In the genomic region with DNA sequence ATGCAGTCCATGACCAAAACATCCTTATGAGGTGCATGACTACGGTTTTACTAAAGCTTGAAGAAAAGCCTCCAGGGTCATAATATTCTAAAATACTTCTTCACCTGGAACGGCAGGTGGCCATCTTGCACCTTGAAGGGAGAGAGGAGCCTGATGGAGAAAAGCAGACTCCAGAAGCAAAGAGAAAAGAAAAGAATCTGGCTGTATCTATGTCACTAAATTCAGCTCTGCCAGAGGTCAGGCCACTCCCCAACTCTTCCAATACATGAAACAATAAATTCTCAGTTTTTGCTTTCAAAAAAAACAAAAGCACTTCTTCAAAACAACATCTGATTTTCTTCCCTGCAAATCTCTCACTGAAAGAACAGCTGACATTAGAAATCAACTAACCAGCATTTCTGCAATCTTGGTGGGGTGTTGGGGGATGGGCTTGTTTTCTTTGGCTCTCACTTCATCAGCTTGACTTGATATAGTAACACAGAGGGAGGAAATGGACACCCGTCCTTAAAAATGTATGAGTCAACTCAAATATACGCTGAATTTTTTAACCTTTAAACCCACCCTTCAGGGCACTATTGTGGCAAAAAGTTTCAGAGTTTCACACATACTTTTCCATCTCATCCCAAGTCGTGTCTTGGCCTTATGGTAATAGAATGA, we compare ENCODE assay signal across 10 cellular contexts. TPM values are rescaled to one million over a fixed set of nuclear protein-coding genes. Genes with fewer than 3 reads are reported as not detected.
DNase-seq lines count a peak whose midpoint lies in the region; ATAC-seq and TF ChIP-seq lines count a peak whose summit lies in the region.
"Had no signal": no experiment of that assay in that cellular context is flagged by ENCODE, and none has a peak within 500 bp of the region (broad histone marks: within the 10 kb centered on the region; RNA-seq: fewer than 3 reads in every experiment).

No MANE protein-coding gene starts in this region.

- H3K9me3 ChIP-seq in Caco-2: peaks cover 4% of the 10 kb centered on the region; the same call in 1 of the 2 replicates
- H3K9me3 ChIP-seq: adrenal gland had no signal

- intact Hi-C loops in Caco-2 (cut with micrococcal nuclease; ENCODE audit: unreplicated experiment): no loop called here

- no peaks in the 10 kb centered on the region for H3K9me3 Mint-ChIP-seq in Caco-2 (ENCODE audit: unreplicated experiment)
- no peaks in the 10 kb centered on the region for H3K9me3 Mint-ChIP-seq in effector memory CD8-positive, alpha-beta T cell
- no peaks in the 10 kb centered on the region for H3K9me3 Mint-ChIP-seq in natural killer cell treated with Interleukin-12 subunit alpha and Interleukin-12 subunit beta and Interleukin-15 and Interleukin-18, amount 100 ng/mL, for 72 hours

- ATAC-seq in effector memory CD8-positive, alpha-beta T cell (replicated peaks): no peak
- no peak for ATAC-seq in natural killer cell treated with Interleukin-12 subunit alpha and Interleukin-12 subunit beta and Interleukin-15 and Interleukin-18, amount 100 ng/mL, for 72 hours
- no peak for ATAC-seq in GM21381 (IDR thresholded peaks at IDR 0.05; ENCODE audit: unreplicated experiment)
- ATAC-seq in HG03442 (IDR thresholded peaks at IDR 0.05; ENCODE audit: unreplicated experiment): no peak

- CTCF ChIA-PET in Caco-2 (lab: Charles Lee): no interaction called here

- H3K4me1 Mint-ChIP-seq in Caco-2 (ENCODE audit: low read depth, unreplicated experiment): peaks cover 14% of the 10 kb centered on the region
- H3K4me1 Mint-ChIP-seq in effector memory CD8-positive, alpha-beta T cell (ENCODE audit: low read depth in 2 of 2): peaks cover 10 to 27% of the 10 kb centered on the region in 2 donors
- peaks cover 20 to 21% of the 10 kb centered on the region in 2 donors for H3K4me1 Mint-ChIP-seq in natural killer cell treated with Interleukin-12 subunit alpha and Interleukin-12 subunit beta and Interleukin-15 and Interleukin-18, amount 100 ng/mL, for 72 hours (ENCODE audit: low read depth in 2 of 2)

- BruUV-seq in Caco-2 (replicated peaks; lab: Mats Ljungman, UMichigan): no TSS peak

- no peaks in the 10 kb centered on the region for H3K27me3 Mint-ChIP-seq in Caco-2 (ENCODE audit: insufficient read depth, unreplicated experiment)
- no peaks in the 10 kb centered on the region for H3K27me3 Mint-ChIP-seq in effector memory CD8-positive, alpha-beta T cell
- H3K27me3 Mint-ChIP-seq in natural killer cell treated with Interleukin-12 subunit alpha and Interleukin-12 subunit beta and Interleukin-15 and Interleukin-18, amount 100 ng/mL, for 72 hours: no peaks in the 10 kb centered on the region

- peak overlapping the region; percentile 18 for H3K4me3 Mint-ChIP-seq in Caco-2 (ENCODE audit: unreplicated experiment)
- peak overlapping the region in 1 of 2 donors; percentile 45 for H3K4me3 Mint-ChIP-seq in effector memory CD8-positive, alpha-beta T cell
- H3K4me3 Mint-ChIP-seq in natural killer cell treated with Interleukin-12 subunit alpha and Interleukin-12 subunit beta and Interleukin-15 and Interleukin-18, amount 100 ng/mL, for 72 hours: peak overlapping the region; percentile 34

- no peak overlapping the region for H3K4me3 ChIP-seq in Caco-2 (ENCODE audit: low read depth, low read length)
- H3K4me3 ChIP-seq: adrenal gland had no signal

- no peak overlapping the region for H3K27ac Mint-ChIP-seq in Caco-2 (ENCODE audit: unreplicated experiment)
- H3K27ac Mint-ChIP-seq in effector memory CD8-positive, alpha-beta T cell: peak overlapping the region; percentile 11 to 72
- H3K27ac Mint-ChIP-seq in natural killer cell treated with Interleukin-12 subunit alpha and Interleukin-12 subunit beta and Interleukin-15 and Interleukin-18, amount 100 ng/mL, for 72 hours: peak overlapping the region in 1 of 2 donors; percentile 51

- POLR2A ChIA-PET in Caco-2 (lab: Charles Lee): interaction anchor here (1.1 kb wide), 1 partner anchor 22 kb away, joined by 3 read pairs; a partner anchor contains a TSS

- no peaks in the 10 kb centered on the region for H3K27me3 ChIP-seq in Caco-2 (replicated peaks; ENCODE audit: control insufficient read depth, insufficient read depth, low read length)
- H3K27me3 ChIP-seq: adrenal gland had no signal

- H3K4me1 ChIP-seq in Caco-2: peaks cover 20% of the 10 kb centered on the region

- no peaks in the 10 kb centered on the region for H3K36me3 ChIP-seq in Caco-2 (ENCODE audit: control insufficient read depth, insufficient read depth, low read length)
- H3K36me3 ChIP-seq: adrenal gland had no signal

- DNase-seq in Caco-2: peak in 1 of 2 experiments; percentile 8
- DNase-seq in NCI-H2196 (lab: John Stamatoyannopoulos, UW; ENCODE audit: unreplicated experiment): peak; percentile 17
- no peak for DNase-seq in effector memory CD8-positive, alpha-beta T cell
- no peak for DNase-seq in natural killer cell treated with Interleukin-12 subunit alpha and Interleukin-12 subunit beta and Interleukin-15 and Interleukin-18, amount 100 ng/mL, for 72 hours (ENCODE audit: low spot score)
- DNase-seq in activated CD4-positive, CD25-positive, alpha-beta regulatory T cell treated with anti-CD3 and anti-CD28 coated beads, Interleukin-2, amount 50 U/mL, for 72 hours: no peak
- no peak for DNase-seq in RPMI8226
- DNase-seq: islet precursor cell had no signal

- H3K36me3 Mint-ChIP-seq in Caco-2 (ENCODE audit: insufficient read depth, unreplicated experiment): peaks cover 14% of the 10 kb centered on the region
- peaks cover 5% of the 10 kb centered on the region for H3K36me3 Mint-ChIP-seq in effector memory CD8-positive, alpha-beta T cell (ENCODE audit: insufficient read depth)
- H3K36me3 Mint-ChIP-seq in natural killer cell treated with Interleukin-12 subunit alpha and Interleukin-12 subunit beta and Interleukin-15 and Interleukin-18, amount 100 ng/mL, for 72 hours: peaks cover 6% of the 10 kb centered on the region

- TF ChIP-seq CTCF in Caco-2 (IDR thresholded peaks at IDR 0.05; ENCODE audit: insufficient read depth in 1 of 2, low read depth in 1 of 2, low read length in 1 of 2, severe bottlenecking in 1 of 2, unreplicated experiment in 1 of 2): no peak

RNA-seq across cellular contexts. Expression of a gene that starts 21.6 kb away (rescaled TPM):
- 33.7 and 37.3 TPM in 2 replicates for total RNA-seq in Caco-2 (2022)
- total RNA-seq in natural killer cell treated with Interleukin-12 subunit alpha and Interleukin-12 subunit beta and Interleukin-15 and Interleukin-18, amount 100 ng/mL, for 72 hours: 10 to 100 TPM in 1 of 2 donors, 1 to 10 TPM in 1; 8.9 to 11.4 TPM
